Comparison of ENCODE assay signal across 3 cellular contexts in the genomic region with DNA sequence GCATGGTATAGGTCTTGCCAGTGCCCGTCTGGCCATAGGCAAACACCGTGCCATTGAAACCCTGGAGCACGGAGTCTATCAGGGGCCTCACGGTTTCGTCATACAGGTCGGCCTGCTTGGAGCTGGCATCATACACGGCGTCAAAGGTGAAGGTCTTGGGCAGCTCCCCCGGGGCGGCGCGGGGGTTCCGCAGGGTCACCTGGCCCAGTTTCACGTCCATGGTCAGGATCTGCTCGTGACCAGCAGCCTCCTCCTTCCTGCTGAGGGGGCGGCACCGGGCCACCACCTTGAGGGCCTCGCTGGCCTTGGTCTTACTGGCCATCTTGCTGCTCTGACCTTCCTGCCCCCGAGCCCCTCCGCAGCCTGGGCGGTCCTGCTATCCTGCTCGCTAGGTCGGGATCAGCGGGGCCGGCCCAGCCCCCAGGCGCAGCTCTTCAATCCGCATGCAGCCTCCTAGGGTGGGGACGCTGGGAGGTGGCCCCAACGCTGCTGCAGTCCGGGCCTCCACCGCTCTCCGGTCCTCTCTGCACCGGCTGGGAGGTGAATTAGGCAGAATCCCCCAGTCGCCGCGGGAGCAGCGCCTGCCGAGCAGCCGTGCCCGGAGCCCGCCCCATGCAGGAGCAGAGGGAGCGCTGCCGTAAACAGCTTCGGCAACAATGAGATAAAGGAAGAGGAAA.
TF ChIP-seq lines count a peak whose summit lies in the region.

No MANE protein-coding gene starts in this region.

TF ChIP-seq in GM12891, 5 proteins besides CTCF, POLR2A, EP300 and RAD21 (continued from another document):
- no peak for TF ChIP-seq PAX5 (IDR thresholded peaks at IDR 0.05; ENCODE audit: insufficient read depth, low read length, severe bottlenecking)

TF ChIP-seq in HCT116, 20 proteins besides CTCF, POLR2A, EP300 and RAD21 (continued from another document):
- TF ChIP-seq, protein P1, sequence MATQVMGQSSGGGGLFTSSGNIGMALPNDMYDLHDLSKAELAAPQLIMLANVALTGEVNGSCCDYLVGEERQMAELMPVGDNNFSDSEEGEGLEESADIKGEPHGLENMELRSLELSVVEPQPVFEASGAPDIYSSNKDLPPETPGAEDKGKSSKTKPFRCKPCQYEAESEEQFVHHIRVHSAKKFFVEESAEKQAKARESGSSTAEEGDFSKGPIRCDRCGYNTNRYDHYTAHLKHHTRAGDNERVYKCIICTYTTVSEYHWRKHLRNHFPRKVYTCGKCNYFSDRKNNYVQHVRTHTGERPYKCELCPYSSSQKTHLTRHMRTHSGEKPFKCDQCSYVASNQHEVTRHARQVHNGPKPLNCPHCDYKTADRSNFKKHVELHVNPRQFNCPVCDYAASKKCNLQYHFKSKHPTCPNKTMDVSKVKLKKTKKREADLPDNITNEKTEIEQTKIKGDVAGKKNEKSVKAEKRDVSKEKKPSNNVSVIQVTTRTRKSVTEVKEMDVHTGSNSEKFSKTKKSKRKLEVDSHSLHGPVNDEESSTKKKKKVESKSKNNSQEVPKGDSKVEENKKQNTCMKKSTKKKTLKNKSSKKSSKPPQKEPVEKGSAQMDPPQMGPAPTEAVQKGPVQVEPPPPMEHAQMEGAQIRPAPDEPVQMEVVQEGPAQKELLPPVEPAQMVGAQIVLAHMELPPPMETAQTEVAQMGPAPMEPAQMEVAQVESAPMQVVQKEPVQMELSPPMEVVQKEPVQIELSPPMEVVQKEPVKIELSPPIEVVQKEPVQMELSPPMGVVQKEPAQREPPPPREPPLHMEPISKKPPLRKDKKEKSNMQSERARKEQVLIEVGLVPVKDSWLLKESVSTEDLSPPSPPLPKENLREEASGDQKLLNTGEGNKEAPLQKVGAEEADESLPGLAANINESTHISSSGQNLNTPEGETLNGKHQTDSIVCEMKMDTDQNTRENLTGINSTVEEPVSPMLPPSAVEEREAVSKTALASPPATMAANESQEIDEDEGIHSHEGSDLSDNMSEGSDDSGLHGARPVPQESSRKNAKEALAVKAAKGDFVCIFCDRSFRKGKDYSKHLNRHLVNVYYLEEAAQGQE (IDR thresholded peaks at IDR 0.05; ENCODE audit: low read depth), result no peak
- TF ChIP-seq JUND (IDR thresholded peaks at IDR 0.05), result no peak
- no peak for TF ChIP-seq YY1 (IDR thresholded peaks at IDR 0.05; ENCODE audit: extremely low read depth, insufficient replicate concordance, low read depth, low read length)
- no peak for TF ChIP-seq FOSL1 (IDR thresholded peaks at IDR 0.05; ENCODE audit: low read depth)
- no peak for TF ChIP-seq ELF1 (IDR thresholded peaks at IDR 0.05; ENCODE audit: borderline replicate concordance, low read depth)
- TF ChIP-seq, protein P2, sequence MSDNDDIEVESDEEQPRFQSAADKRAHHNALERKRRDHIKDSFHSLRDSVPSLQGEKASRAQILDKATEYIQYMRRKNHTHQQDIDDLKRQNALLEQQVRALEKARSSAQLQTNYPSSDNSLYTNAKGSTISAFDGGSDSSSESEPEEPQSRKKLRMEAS (IDR thresholded peaks at IDR 0.05), result no peak
- TF ChIP-seq, protein P3, sequence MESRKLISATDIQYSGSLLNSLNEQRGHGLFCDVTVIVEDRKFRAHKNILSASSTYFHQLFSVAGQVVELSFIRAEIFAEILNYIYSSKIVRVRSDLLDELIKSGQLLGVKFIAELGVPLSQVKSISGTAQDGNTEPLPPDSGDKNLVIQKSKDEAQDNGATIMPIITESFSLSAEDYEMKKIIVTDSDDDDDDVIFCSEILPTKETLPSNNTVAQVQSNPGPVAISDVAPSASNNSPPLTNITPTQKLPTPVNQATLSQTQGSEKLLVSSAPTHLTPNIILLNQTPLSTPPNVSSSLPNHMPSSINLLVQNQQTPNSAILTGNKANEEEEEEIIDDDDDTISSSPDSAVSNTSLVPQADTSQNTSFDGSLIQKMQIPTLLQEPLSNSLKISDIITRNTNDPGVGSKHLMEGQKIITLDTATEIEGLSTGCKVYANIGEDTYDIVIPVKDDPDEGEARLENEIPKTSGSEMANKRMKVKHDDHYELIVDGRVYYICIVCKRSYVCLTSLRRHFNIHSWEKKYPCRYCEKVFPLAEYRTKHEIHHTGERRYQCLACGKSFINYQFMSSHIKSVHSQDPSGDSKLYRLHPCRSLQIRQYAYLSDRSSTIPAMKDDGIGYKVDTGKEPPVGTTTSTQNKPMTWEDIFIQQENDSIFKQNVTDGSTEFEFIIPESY (IDR thresholded peaks at IDR 0.05; ENCODE audit: extremely low read depth, insufficient replicate concordance, low read length), result no peak
- TF ChIP-seq ZNF274 (IDR thresholded peaks at IDR 0.05; ENCODE audit: low read depth, low read length), result no peak
- no peak for TF ChIP-seq EZH2phosphoT487 (IDR thresholded peaks at IDR 0.05; ENCODE audit: borderline replicate concordance)
- TF ChIP-seq EZH2 (IDR thresholded peaks at IDR 0.05), result no peak
- no peak for TF ChIP-seq TCF7L2 (IDR thresholded peaks at IDR 0.05; ENCODE audit: borderline replicate concordance, extremely low read depth, insufficient read depth, insufficient read length)
- no peak for TF ChIP-seq CBX3 (IDR thresholded peaks at IDR 0.05; ENCODE audit: low read depth)

TF ChIP-seq in neural cell, 6 proteins besides CTCF, POLR2A, EP300 and RAD21:
- TF ChIP-seq, protein P1 (IDR thresholded peaks at IDR 0.05; ENCODE audit: borderline replicate concordance), result peak; percentile 81
- TF ChIP-seq EZH2 (IDR thresholded peaks at IDR 0.05; ENCODE audit: borderline replicate concordance, insufficient read depth, low read length, poor library complexity, severe bottlenecking) (no peak), TAF1 (IDR thresholded peaks at IDR 0.05; ENCODE audit: low read depth) (no peak), POLR2AphosphoS5 (IDR thresholded peaks at IDR 0.05) (no peak), MXI1 (conservative IDR thresholded peaks at IDR 0.05; ENCODE audit: poor library complexity, severe bottlenecking) (no peak)
